Comparison of ENCODE assay signal across 14 cellular contexts in genomic region chr4:113117346-113117677, GRCh38.
"Had no signal": no experiment of that assay in that cellular context is flagged by ENCODE, and none has a peak within 500 bp of the region (broad histone marks: within the 10 kb centered on the region; RNA-seq: fewer than 3 reads in every experiment).

No MANE protein-coding gene starts in this region.

- H3K9me3 ChIP-seq: ascending aorta, mucosa of descending colon, prostate gland, suprapubic skin, upper lobe of left lung had no signal

- H3K36me3 ChIP-seq: ascending aorta, prostate gland, suprapubic skin, upper lobe of left lung had no signal

- H3K27ac ChIP-seq: ascending aorta, prostate gland, suprapubic skin, upper lobe of left lung had no signal

- H3K4me3 ChIP-seq: ascending aorta, mucosa of descending colon, prostate gland, suprapubic skin, upper lobe of left lung had no signal

- H3K4me1 ChIP-seq: ascending aorta, prostate gland, suprapubic skin, upper lobe of left lung had no signal

- DNase-seq: activated CD4-positive, CD25-positive, alpha-beta regulatory T cell treated with anti-CD3 and anti-CD28 coated beads, Interleukin-2, amount 50 U/mL, for 72 hours; activated naive CD4-positive, alpha-beta T cell treated with anti-CD3 and anti-CD28 coated beads for 36 hours; activated naive CD8-positive, alpha-beta T cell treated with anti-CD3 and anti-CD28 coated beads, Interleukin-2, amount 50 U/mL, for 24 hours; activated T-cell treated with anti-CD3 and anti-CD28 coated beads for 4 hours; left ventricle myocardium superior; mucosa of descending colon; naive thymus-derived CD4-positive, alpha-beta T cell; T-helper 1 cell; T1000; upper lobe of left lung had no signal

- FAIRE-seq: bronchial epithelial cell had no signal

- H3K27me3 ChIP-seq: ascending aorta, suprapubic skin, upper lobe of left lung had no signal
